ENCODE assay signal across 23 cellular contexts in genomic region chr2:104787298-104788065, GRCh38.
"Had no signal": no experiment of that assay in that cellular context is flagged by ENCODE, and none has a peak within 500 bp of the region (broad histone marks: within the 10 kb centered on the region; RNA-seq: fewer than 3 reads in every experiment).

No MANE protein-coding gene starts in this region.

- H3K4me3 Mint-ChIP-seq: activated CD8-positive, alpha-beta T cell treated with anti-CD3 and anti-CD28 coated beads, Interleukin-2, amount 10 ng/mL, durations not matched to agents 7 days and 5 days; activated naive CD8-positive, alpha-beta T cell treated with anti-CD3 and anti-CD28 coated beads, Interleukin-2, amount 10 ng/mL, durations not matched to agents 7 days and 5 days; T-helper 1 cell treated with Interleukin-12 subunit alpha and Interleukin-12 subunit beta and Interleukin-4 antibody, amounts not matched to agents 30 μg/mL and 1 μg/mL, for 36 hours had no signal

- H3K4me1 Mint-ChIP-seq: activated naive CD8-positive, alpha-beta T cell treated with anti-CD3 and anti-CD28 coated beads, Interleukin-2, amount 10 ng/mL, durations not matched to agents 7 days and 5 days had no signal

- H3K36me3 ChIP-seq: adrenal gland, SJSA1 had no signal

- H3K4me1 ChIP-seq: adrenal gland, SJSA1 had no signal

- H3K4me3 ChIP-seq: adrenal gland, SJSA1 had no signal

- ATAC-seq: activated CD4-positive, CD25-positive, alpha-beta regulatory T cell treated with anti-CD3 and anti-CD28 coated beads, Interleukin-2, amount 50 U/mL, for 24 hours; activated CD8-positive, alpha-beta T cell treated with anti-CD3 and anti-CD28 coated beads, Interleukin-2, amount 10 ng/mL, durations not matched to agents 7 days and 5 days; PC-3; SK-N-SH treated with all-trans-retinoic acid at 6 μM for 48 hours had no signal

- H3K27me3 ChIP-seq: adrenal gland, SJSA1 had no signal

- H3K27ac Mint-ChIP-seq: activated CD8-positive, alpha-beta T cell treated with anti-CD3 and anti-CD28 coated beads, Interleukin-2, amount 10 ng/mL, durations not matched to agents 7 days and 5 days; activated naive CD8-positive, alpha-beta T cell treated with anti-CD3 and anti-CD28 coated beads, Interleukin-2, amount 10 ng/mL, durations not matched to agents 7 days and 5 days; T-helper 1 cell treated with Interleukin-12 subunit alpha and Interleukin-12 subunit beta and Interleukin-4 antibody, amounts not matched to agents 30 μg/mL and 1 μg/mL, for 36 hours had no signal

- H3K36me3 Mint-ChIP-seq: activated naive CD8-positive, alpha-beta T cell treated with anti-CD3 and anti-CD28 coated beads, Interleukin-2, amount 10 ng/mL, durations not matched to agents 7 days and 5 days had no signal

- DNase-seq: activated CD4-positive, alpha-beta T cell treated with anti-CD3 and anti-CD28 coated beads for 4 hours; activated CD4-positive, alpha-beta T cell treated with anti-CD3 and anti-CD28 coated beads, Interleukin-2, amount 50 U/mL, for 4 hours; activated CD8-positive, alpha-beta memory T cell treated with anti-CD3 and anti-CD28 coated beads, Interleukin-2, amount 50 U/mL, for 48 hours; activated CD8-positive, alpha-beta T cell treated with anti-CD3 and anti-CD28 coated beads, Interleukin-2, amount 10 ng/mL, durations not matched to agents 7 days and 5 days; activated naive CD4-positive, alpha-beta T cell treated with anti-CD3 and anti-CD28 coated beads, Interleukin-2, amount 50 U/mL, for 16 hours; activated naive CD8-positive, alpha-beta T cell treated with anti-CD3 and anti-CD28 coated beads, Interleukin-2, amount 10 ng/mL, durations not matched to agents 7 days and 5 days; activated T-cell treated with anti-CD3 and anti-CD28 coated beads, Interleukin-2, amount 50 U/mL, for 1 hour; adrenal gland; anterior cingulate cortex; MM.1S; NCI-H1105; NCI-H1436; NCI-H1694 treated with DMSO at 0.1 percent for 48 hours; NCI-H2081; NCI-H446; NCI-H524; PC-3; SHP77; SW 1271 had no signal

- H3K9me3 Mint-ChIP-seq: activated naive CD8-positive, alpha-beta T cell treated with anti-CD3 and anti-CD28 coated beads, Interleukin-2, amount 10 ng/mL, durations not matched to agents 7 days and 5 days; T-helper 1 cell treated with Interleukin-12 subunit alpha and Interleukin-12 subunit beta and Interleukin-4 antibody, amounts not matched to agents 30 μg/mL and 1 μg/mL, for 36 hours had no signal

- H3K27ac ChIP-seq: adrenal gland, SJSA1 had no signal

- H3K9me3 ChIP-seq: adrenal gland, SJSA1 had no signal
